In genomic region chr19:16324064-16324383, GRCh38 we compare ENCODE assay signal across 9 cellular contexts. TPM values are rescaled to one million over a fixed set of nuclear protein-coding genes. Genes with fewer than 3 reads are reported as not detected.
DNase-seq lines count a peak whose midpoint lies in the region; TF ChIP-seq lines count a peak whose summit lies in the region.
"Had no signal": no experiment of that assay in that cellular context is flagged by ENCODE, and none has a peak within 500 bp of the region (broad histone marks: within the 10 kb centered on the region; RNA-seq: fewer than 3 reads in every experiment).

No MANE protein-coding gene starts in this region.

- no peak overlapping the region for H2AFZ ChIP-seq in Loucy (ENCODE audit: low read length)
- H2AFZ ChIP-seq in neural cell (ENCODE audit: low read depth, low read length) = no peak overlapping the region

- H4K20me1 ChIP-seq in BLaER1 = peaks cover 42% of the 10 kb centered on the region
- no peaks in the 10 kb centered on the region for H4K20me1 ChIP-seq in Loucy (ENCODE audit: insufficient read depth, low read length, poor library complexity, severe bottlenecking)
- no peaks in the 10 kb centered on the region for H4K20me1 ChIP-seq in neural cell (ENCODE audit: insufficient read depth)

- TF ChIP-seq CTCF in Loucy (conservative IDR thresholded peaks at IDR 0.05; ENCODE audit: low read length) (no peak), neural cell (IDR thresholded peaks at IDR 0.05; ENCODE audit: poor library complexity, severe bottlenecking) (no peak)

- H3K4me2 ChIP-seq in BLaER1 = peak overlapping the region; percentile 96
- peak overlapping the region; percentile 41 for H3K4me2 ChIP-seq in Loucy (ENCODE audit: low read depth, low read length, poor library complexity, severe bottlenecking)
- H3K4me2 ChIP-seq in neural cell (ENCODE audit: low read length) = peak overlapping the region; percentile 51

- peak overlapping the region; percentile 50 for H3K27ac ChIP-seq in BLaER1
- H3K27ac ChIP-seq in duodenal mucosa (ENCODE audit: low read depth, low read length) = peak overlapping the region; percentile 56
- no peak overlapping the region for H3K27ac ChIP-seq in neural cell (ENCODE audit: low read length)

- H3K79me2 ChIP-seq in Loucy (ENCODE audit: insufficient read depth, low read length) = no peaks in the 10 kb centered on the region
- no peaks in the 10 kb centered on the region for H3K79me2 ChIP-seq in neural cell (replicated peaks; ENCODE audit: insufficient read depth, low read length)

- H3F3A ChIP-seq in Loucy (ENCODE audit: low read depth) (no peaks in the 10 kb centered on the region), neural cell (ENCODE audit: insufficient read depth, low read length, poor library complexity, severe bottlenecking) (no peaks in the 10 kb centered on the region)

- H3K4me3 ChIP-seq in BLaER1 (peak overlapping the region; percentile 75), Loucy (ENCODE audit: low read length, poor library complexity, severe bottlenecking) (peak overlapping the region; percentile 29), duodenal mucosa (ENCODE audit: low read depth in 1 of 2, low read length in 2 of 2) (peak overlapping the region; percentile 30 to 63), neural cell (ENCODE audit: low read length) (peak overlapping the region; percentile 66)

- peak overlapping the region; percentile 82; the same call in 1 of the 2 replicates for H3K9ac ChIP-seq in BLaER1
- no peak overlapping the region for H3K9ac ChIP-seq in Loucy (ENCODE audit: low read depth, low read length, poor library complexity, severe bottlenecking)
- H3K9ac ChIP-seq in duodenal mucosa (ENCODE audit: low read depth in 1 of 2, low read length in 2 of 2) = no peak overlapping the region
- peak overlapping the region; percentile 62 for H3K9ac ChIP-seq in neural cell (ENCODE audit: low read length)

- no peak for TF ChIP-seq RAD21 in neural cell (conservative IDR thresholded peaks at IDR 0.05)

- H3K9me2 ChIP-seq in Loucy (replicated peaks; ENCODE audit: low read depth, low read length) (no peaks in the 10 kb centered on the region), neural cell (ENCODE audit: insufficient read depth, low read length) (no peaks in the 10 kb centered on the region)

- TF ChIP-seq EP300 in neural cell (conservative IDR thresholded peaks at IDR 0.05; ENCODE audit: poor library complexity, severe bottlenecking) = no peak

- H3K9me3 ChIP-seq in BLaER1 (no peaks in the 10 kb centered on the region), Loucy (ENCODE audit: insufficient read depth, low read depth, low read length) (no peaks in the 10 kb centered on the region), duodenal mucosa (ENCODE audit: control insufficient read depth in 1 of 2, low read length in 2 of 2) (no peaks in the 10 kb centered on the region), neural cell (ENCODE audit: low read length) (no peaks in the 10 kb centered on the region)

- H3K27me3 ChIP-seq in BLaER1 = peaks cover 25% of the 10 kb centered on the region
- peaks cover 5% of the 10 kb centered on the region for H3K27me3 ChIP-seq in Loucy (ENCODE audit: insufficient read depth, low read length, poor library complexity, severe bottlenecking)
- peaks cover 16 to 17% of the 10 kb centered on the region in 2 donors for H3K27me3 ChIP-seq in duodenal mucosa (ENCODE audit: control insufficient read depth in 1 of 2, insufficient read depth in 2 of 2, low read length in 2 of 2)
- H3K27me3 ChIP-seq in neural cell (ENCODE audit: insufficient read depth, low read depth, low read length) = peaks cover 67% of the 10 kb centered on the region

- H3K4me1 ChIP-seq in BLaER1 = peaks cover 89% of the 10 kb centered on the region
- H3K4me1 ChIP-seq in Loucy (ENCODE audit: insufficient read depth, low read length, poor library complexity, severe bottlenecking) = peaks cover 24% of the 10 kb centered on the region
- peaks cover 17 to 24% of the 10 kb centered on the region in 2 donors for H3K4me1 ChIP-seq in duodenal mucosa (ENCODE audit: control insufficient read depth in 1 of 2, insufficient read depth in 2 of 2, low read length in 2 of 2)

- H3K36me3 ChIP-seq in BLaER1 = peaks cover 4% of the 10 kb centered on the region; the same call in 1 of the 2 replicates
- no peaks in the 10 kb centered on the region for H3K36me3 ChIP-seq in Loucy (ENCODE audit: insufficient read depth, low read length)
- no peaks in the 10 kb centered on the region for H3K36me3 ChIP-seq in duodenal mucosa (ENCODE audit: control insufficient read depth in 1 of 2, insufficient read depth in 2 of 2, low read length in 2 of 2)
- no peaks in the 10 kb centered on the region for H3K36me3 ChIP-seq in neural cell (ENCODE audit: insufficient read depth, low read length)

- no peak for DNase-seq in NCI-H2196 (lab: John Stamatoyannopoulos, UW; ENCODE audit: unreplicated experiment)
- no peak for DNase-seq in T1000 (lab: John Stamatoyannopoulos, UW)
- no peak for DNase-seq in activated effector memory CD4-positive, alpha-beta T cell treated with anti-CD3 and anti-CD28 coated beads, Interleukin-2, amount 50 U/mL, for 16 hours
- DNase-seq in H4 (ENCODE audit: low spot score) = no peak
- DNase-seq: NCI-H187 treated with DMSO at 0.1 percent for 48 hours had no signal

TF ChIP-seq in neural cell, 6 proteins besides CTCF, POLR2A, EP300 and RAD21:
- no peak for TF ChIP-seq SMC3 (conservative IDR thresholded peaks at IDR 0.05; ENCODE audit: poor library complexity)
- no peak for TF ChIP-seq TAF1 (IDR thresholded peaks at IDR 0.05; ENCODE audit: low read depth)
- no peak for TF ChIP-seq POLR2AphosphoS5 (IDR thresholded peaks at IDR 0.05)

RNA-seq across cellular contexts. Expression of gene KLF2, which starts 0.6 kb away (rescaled TPM):
- polyA plus RNA-seq in neural cell = 0.15 and 0.32 TPM in 2 replicates
- polyA minus RNA-seq in neural cell = 0.58 and 2.4 TPM in 2 replicates
- total RNA-seq in H4 (2014; rRNA removed; shearing (Covaris generic)) = 0.23 and 1.1 TPM in 2 replicates

Comparison
In these comparisons a context has a peak if more than half of its experiments do, and no peak if none do; other contexts are left out.
1. H3K4me2 ChIP-seq: peak in every context shown above with its lines; median percentile 96 in BLaER1; 51 in neural cell; 41 in Loucy.
2. H3K9ac ChIP-seq: peak in BLaER1 (single experiment) and neural cell (single experiment); none in Loucy (single experiment) and duodenal mucosa (0 of 2).
3. Peak in every context shown above with its lines, with median percentiles within 50 percentile points of each other: H3K4me3 ChIP-seq.